Comparison of ENCODE assay signal across 1 cellular context in the genomic region with DNA sequence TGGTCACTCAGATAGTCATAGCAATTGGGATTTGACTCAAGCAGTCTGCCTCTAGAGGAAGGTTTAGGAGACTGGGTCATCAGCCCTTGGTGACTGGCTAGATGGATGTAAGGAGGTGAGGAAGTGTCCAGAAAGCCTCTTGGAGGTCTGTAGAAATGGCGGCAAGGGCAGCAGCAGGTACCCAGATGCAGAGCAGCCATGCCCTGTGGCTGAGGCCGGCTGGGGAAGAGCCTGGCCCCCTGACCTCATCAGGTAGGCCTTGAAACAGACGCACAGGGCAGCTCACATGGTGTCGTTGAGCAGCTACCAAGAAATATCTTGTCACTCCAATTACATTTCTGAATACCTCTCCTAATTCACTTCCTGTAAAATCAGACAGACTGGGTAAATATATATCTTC.
TF ChIP-seq lines count a peak whose summit lies in the region.

No MANE protein-coding gene starts in this region.

TF ChIP-seq in WTC11, 78 proteins besides CTCF, POLR2A, EP300 and RAD21 (continued from another document):
- TF ChIP-seq, protein P1, sequence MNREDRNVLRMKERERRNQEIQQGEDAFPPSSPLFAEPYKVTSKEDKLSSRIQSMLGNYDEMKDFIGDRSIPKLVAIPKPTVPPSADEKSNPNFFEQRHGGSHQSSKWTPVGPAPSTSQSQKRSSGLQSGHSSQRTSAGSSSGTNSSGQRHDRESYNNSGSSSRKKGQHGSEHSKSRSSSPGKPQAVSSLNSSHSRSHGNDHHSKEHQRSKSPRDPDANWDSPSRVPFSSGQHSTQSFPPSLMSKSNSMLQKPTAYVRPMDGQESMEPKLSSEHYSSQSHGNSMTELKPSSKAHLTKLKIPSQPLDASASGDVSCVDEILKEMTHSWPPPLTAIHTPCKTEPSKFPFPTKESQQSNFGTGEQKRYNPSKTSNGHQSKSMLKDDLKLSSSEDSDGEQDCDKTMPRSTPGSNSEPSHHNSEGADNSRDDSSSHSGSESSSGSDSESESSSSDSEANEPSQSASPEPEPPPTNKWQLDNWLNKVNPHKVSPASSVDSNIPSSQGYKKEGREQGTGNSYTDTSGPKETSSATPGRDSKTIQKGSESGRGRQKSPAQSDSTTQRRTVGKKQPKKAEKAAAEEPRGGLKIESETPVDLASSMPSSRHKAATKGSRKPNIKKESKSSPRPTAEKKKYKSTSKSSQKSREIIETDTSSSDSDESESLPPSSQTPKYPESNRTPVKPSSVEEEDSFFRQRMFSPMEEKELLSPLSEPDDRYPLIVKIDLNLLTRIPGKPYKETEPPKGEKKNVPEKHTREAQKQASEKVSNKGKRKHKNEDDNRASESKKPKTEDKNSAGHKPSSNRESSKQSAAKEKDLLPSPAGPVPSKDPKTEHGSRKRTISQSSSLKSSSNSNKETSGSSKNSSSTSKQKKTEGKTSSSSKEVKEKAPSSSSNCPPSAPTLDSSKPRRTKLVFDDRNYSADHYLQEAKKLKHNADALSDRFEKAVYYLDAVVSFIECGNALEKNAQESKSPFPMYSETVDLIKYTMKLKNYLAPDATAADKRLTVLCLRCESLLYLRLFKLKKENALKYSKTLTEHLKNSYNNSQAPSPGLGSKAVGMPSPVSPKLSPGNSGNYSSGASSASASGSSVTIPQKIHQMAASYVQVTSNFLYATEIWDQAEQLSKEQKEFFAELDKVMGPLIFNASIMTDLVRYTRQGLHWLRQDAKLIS (CRISPR knock-in tag; IDR thresholded peaks at IDR 0.05; ENCODE audit: borderline replicate concordance) = no peak
